In genomic region chr15:43184407-43185160, GRCh38 we compare ENCODE assay signal across 9 cellular contexts. TPM values are rescaled to one million over a fixed set of nuclear protein-coding genes. Genes with fewer than 3 reads are reported as not detected.
DNase-seq lines count a peak whose midpoint lies in the region; ATAC-seq, FAIRE-seq and TF ChIP-seq lines count a peak whose summit lies in the region.
"Had no signal": no experiment of that assay in that cellular context is flagged by ENCODE, and none has a peak within 500 bp of the region (broad histone marks: within the 10 kb centered on the region; RNA-seq: fewer than 3 reads in every experiment).

No MANE protein-coding gene starts in this region.

- DNase-seq in SK-N-SH (no peak), substantia nigra (lab: John Stamatoyannopoulos, UW) (no peak), NCI-H82 (lab: John Stamatoyannopoulos, UW) (no peak), SW480 (ENCODE audit: low spot score) (no peak)
- no peak for DNase-seq in activated naive CD8-positive, alpha-beta T cell treated with anti-CD3 and anti-CD28 coated beads, Interleukin-2, amount 10 ng/mL, durations not matched to agents 7 days and 5 days

- H3K4me1 Mint-ChIP-seq in activated naive CD8-positive, alpha-beta T cell treated with anti-CD3 and anti-CD28 coated beads, Interleukin-2, amount 10 ng/mL, durations not matched to agents 7 days and 5 days: peaks cover 25% of the 10 kb centered on the region

- CTCF ChIA-PET in SK-N-SH (lab: Yijun Ruan, JAX): interaction anchor here (1.2 to 4.1 kb wide), 6 partner anchors 10 to 258 kb away, joined by 3 to 44 read pairs (median 6); no protein-coding TSS in a partner anchor

- H3K36me3 ChIP-seq in SK-N-SH (replicated peaks in 1 of 2; ENCODE audit: control insufficient read depth in 1 of 2, insufficient read depth in 2 of 2, low read length in 1 of 2): peaks cover 10 to 17% of the 10 kb centered on the region in 2 experiments

- peaks cover 20% of the 10 kb centered on the region for H3F3A ChIP-seq in SK-N-SH (replicated peaks; ENCODE audit: insufficient read depth)

- no peak for TF ChIP-seq CTCF in SK-N-SH (IDR thresholded peaks at IDR 0.05)

- no peaks in the 10 kb centered on the region for H3K27me3 ChIP-seq in SK-N-SH (ENCODE audit: insufficient read depth)

- peak overlapping the region; percentile 96 for H3K4me3 Mint-ChIP-seq in activated naive CD8-positive, alpha-beta T cell treated with anti-CD3 and anti-CD28 coated beads, Interleukin-2, amount 10 ng/mL, durations not matched to agents 7 days and 5 days

- no peaks in the 10 kb centered on the region for H3K9me2 ChIP-seq in SK-N-SH

- no peaks in the 10 kb centered on the region for H3K9me3 Mint-ChIP-seq in activated naive CD8-positive, alpha-beta T cell treated with anti-CD3 and anti-CD28 coated beads, Interleukin-2, amount 10 ng/mL, durations not matched to agents 7 days and 5 days

- POLR2A ChIA-PET in SK-N-SH (lab: Yijun Ruan, JAX): no interaction called here
- POLR2A ChIA-PET in activated naive CD8-positive, alpha-beta T cell treated with anti-CD3 and anti-CD28 coated beads, Interleukin-2, amount 10 ng/mL, durations not matched to agents 7 days and 5 days (lab: Charles Lee): interaction anchor here (0.6 kb wide), 2 partner anchors 248 to 617 kb away, joined by 3 read pairs; no protein-coding TSS in a partner anchor

- H3K4me3 ChIP-seq in SK-N-SH (ENCODE audit: low read depth in 2 of 2, low read length in 1 of 2): peak overlapping the region; percentile 75 to 88; a peak in 3 of 4 replicates

- peak; percentile 36 for FAIRE-seq in islet of Langerhans (lab: Jason Lieb, UNC)
- FAIRE-seq: A549 had no signal

- H3K27me3 Mint-ChIP-seq in activated naive CD8-positive, alpha-beta T cell treated with anti-CD3 and anti-CD28 coated beads, Interleukin-2, amount 10 ng/mL, durations not matched to agents 7 days and 5 days: no peaks in the 10 kb centered on the region

- peaks cover 21% of the 10 kb centered on the region; the same call in 1 of the 2 replicates for H3K79me2 ChIP-seq in SK-N-SH (ENCODE audit: insufficient read depth)

- H3K27ac ChIP-seq in SK-N-SH (ENCODE audit: low read depth in 2 of 2, low read length in 1 of 2): peak overlapping the region; percentile 47 to 89; a peak in 3 of 4 replicates
- H3K27ac ChIP-seq in substantia nigra (ENCODE audit: low read depth, low read length, poor library complexity, severe bottlenecking): peak overlapping the region; percentile 86

- peak overlapping the region; percentile 92; the same call in 1 of the 2 replicates for H2AFZ ChIP-seq in SK-N-SH (ENCODE audit: low read depth)

- peak overlapping the region; percentile 81; the same call in 1 of the 2 replicates for H3K4me2 ChIP-seq in SK-N-SH

- no peak for TF ChIP-seq EP300 in SK-N-SH (IDR thresholded peaks at IDR 0.05; ENCODE audit: borderline replicate concordance in 1 of 2, low read depth in 1 of 2, low read length in 1 of 2)

- 77% methylated on average over 8 of the region's 10 CpGs for WGBS in SK-N-SH (ENCODE audit: low lambda C conversion rate)

- no peaks in the 10 kb centered on the region for H4K20me1 ChIP-seq in SK-N-SH (ENCODE audit: insufficient read depth)

- H3K9ac ChIP-seq in SK-N-SH: no peak overlapping the region; the same call in 1 of the 2 replicates

- no peak; the same call in 2 of the 3 replicates for ATAC-seq in SK-N-SH treated with all-trans-retinoic acid at 6 μM for 48 hours
- no peak for ATAC-seq in activated naive CD8-positive, alpha-beta T cell treated with anti-CD3 and anti-CD28 coated beads, Interleukin-2, amount 10 ng/mL, durations not matched to agents 7 days and 5 days (ENCODE audit: low read depth)
- ATAC-seq in GM19397 (IDR thresholded peaks at IDR 0.05; ENCODE audit: unreplicated experiment): no peak

- peak overlapping the region; percentile 93 for H3K27ac Mint-ChIP-seq in activated naive CD8-positive, alpha-beta T cell treated with anti-CD3 and anti-CD28 coated beads, Interleukin-2, amount 10 ng/mL, durations not matched to agents 7 days and 5 days

- no peak for TF ChIP-seq RAD21 in SK-N-SH (IDR thresholded peaks at IDR 0.05; ENCODE audit: low read length)

- peaks cover 10% of the 10 kb centered on the region for H3K36me3 Mint-ChIP-seq in activated naive CD8-positive, alpha-beta T cell treated with anti-CD3 and anti-CD28 coated beads, Interleukin-2, amount 10 ng/mL, durations not matched to agents 7 days and 5 days

- no peaks in the 10 kb centered on the region for H3K9me3 ChIP-seq in SK-N-SH
- H3K9me3 ChIP-seq: A549 had no signal

- peaks cover 0 to 10% of the 10 kb centered on the region in 2 experiments; a peak in 3 of 4 replicates for H3K4me1 ChIP-seq in SK-N-SH (ENCODE audit: control insufficient read depth in 1 of 2, insufficient read depth in 2 of 2, low read depth in 1 of 2, low read length in 1 of 2)

TF ChIP-seq in SK-N-SH, 30 proteins besides CTCF, POLR2A, EP300 and RAD21 (continues in another document):
- no peak for TF ChIP-seq SIN3A (IDR thresholded peaks at IDR 0.05; ENCODE audit: borderline replicate concordance, low read depth, low read length)
- TF ChIP-seq, protein P1, sequence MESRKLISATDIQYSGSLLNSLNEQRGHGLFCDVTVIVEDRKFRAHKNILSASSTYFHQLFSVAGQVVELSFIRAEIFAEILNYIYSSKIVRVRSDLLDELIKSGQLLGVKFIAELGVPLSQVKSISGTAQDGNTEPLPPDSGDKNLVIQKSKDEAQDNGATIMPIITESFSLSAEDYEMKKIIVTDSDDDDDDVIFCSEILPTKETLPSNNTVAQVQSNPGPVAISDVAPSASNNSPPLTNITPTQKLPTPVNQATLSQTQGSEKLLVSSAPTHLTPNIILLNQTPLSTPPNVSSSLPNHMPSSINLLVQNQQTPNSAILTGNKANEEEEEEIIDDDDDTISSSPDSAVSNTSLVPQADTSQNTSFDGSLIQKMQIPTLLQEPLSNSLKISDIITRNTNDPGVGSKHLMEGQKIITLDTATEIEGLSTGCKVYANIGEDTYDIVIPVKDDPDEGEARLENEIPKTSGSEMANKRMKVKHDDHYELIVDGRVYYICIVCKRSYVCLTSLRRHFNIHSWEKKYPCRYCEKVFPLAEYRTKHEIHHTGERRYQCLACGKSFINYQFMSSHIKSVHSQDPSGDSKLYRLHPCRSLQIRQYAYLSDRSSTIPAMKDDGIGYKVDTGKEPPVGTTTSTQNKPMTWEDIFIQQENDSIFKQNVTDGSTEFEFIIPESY (IDR thresholded peaks at IDR 0.05; ENCODE audit: borderline replicate concordance, low read depth): no peak
- no peak for TF ChIP-seq ELF1 (IDR thresholded peaks at IDR 0.05)
- TF ChIP-seq USF2 (IDR thresholded peaks at IDR 0.05; ENCODE audit: borderline replicate concordance, low read depth, low read length): no peak
- no peak for TF ChIP-seq CHD2 (IDR thresholded peaks at IDR 0.05; ENCODE audit: low read length, partially characterized antibody)

TF ChIP-seq in SK-N-SH treated with all-trans-retinoic acid at 6 μM for 48 hours, 23 proteins besides CTCF, POLR2A, EP300 and RAD21 (continues in another document):
- TF ChIP-seq ZC3H10 (CRISPR knock-in tag; IDR thresholded peaks at IDR 0.05) (no peak), ZFP3 (CRISPR knock-in tag; IDR thresholded peaks at IDR 0.05) (no peak), PATZ1 (CRISPR knock-in tag; IDR thresholded peaks at IDR 0.05; ENCODE audit: borderline replicate concordance) (no peak), ESRRG (CRISPR knock-in tag; IDR thresholded peaks at IDR 0.05) (no peak), TOX (CRISPR knock-in tag; IDR thresholded peaks at IDR 0.05; ENCODE audit: borderline replicate concordance) (no peak), TCF4 (CRISPR knock-in tag; IDR thresholded peaks at IDR 0.05; ENCODE audit: borderline replicate concordance) (no peak)
- TF ChIP-seq, protein P2, sequence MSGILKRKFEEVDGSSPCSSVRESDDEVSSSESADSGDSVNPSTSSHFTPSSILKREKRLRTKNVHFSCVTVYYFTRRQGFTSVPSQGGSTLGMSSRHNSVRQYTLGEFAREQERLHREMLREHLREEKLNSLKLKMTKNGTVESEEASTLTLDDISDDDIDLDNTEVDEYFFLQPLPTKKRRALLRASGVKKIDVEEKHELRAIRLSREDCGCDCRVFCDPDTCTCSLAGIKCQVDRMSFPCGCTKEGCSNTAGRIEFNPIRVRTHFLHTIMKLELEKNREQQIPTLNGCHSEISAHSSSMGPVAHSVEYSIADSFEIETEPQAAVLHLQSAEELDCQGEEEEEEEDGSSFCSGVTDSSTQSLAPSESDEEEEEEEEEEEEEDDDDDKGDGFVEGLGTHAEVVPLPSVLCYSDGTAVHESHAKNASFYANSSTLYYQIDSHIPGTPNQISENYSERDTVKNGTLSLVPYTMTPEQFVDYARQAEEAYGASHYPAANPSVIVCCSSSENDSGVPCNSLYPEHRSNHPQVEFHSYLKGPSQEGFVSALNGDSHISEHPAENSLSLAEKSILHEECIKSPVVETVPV (CRISPR knock-in tag; IDR thresholded peaks at IDR 0.05): no peak

RNA-seq across cellular contexts. Expression of gene CCNDBP1, which starts 0.6 kb away (rescaled TPM):
- polyA plus RNA-seq in SK-N-SH (2012; rRNA removed): 63.6 and 81.7 TPM in 2 replicates
- 79.4 and 82.9 TPM in 2 replicates for polyA plus RNA-seq in SK-N-SH (2012; cell fraction: cytosol; rRNA removed)
- polyA plus RNA-seq in SK-N-SH (2012; cell fraction: nucleus; rRNA removed): 56.2 and 70.6 TPM in 2 replicates
- 10 to 100 TPM; 80.4 to 86.5 TPM for total RNA-seq in activated naive CD8-positive, alpha-beta T cell treated with anti-CD3 and anti-CD28 coated beads, Interleukin-2, amount 10 ng/mL, durations not matched to agents 7 days and 5 days

RNA-seq across cellular contexts. Expression of gene EPB42, which starts 36.2 kb away (rescaled TPM):
- polyA plus RNA-seq in SK-N-SH (2012; rRNA removed): not detected in 2 replicates
- not detected in 2 replicates for polyA plus RNA-seq in SK-N-SH (2012; cell fraction: cytosol; rRNA removed)
- polyA plus RNA-seq in SK-N-SH (2012; cell fraction: nucleus; rRNA removed): not detected in 2 replicates
- total RNA-seq in activated naive CD8-positive, alpha-beta T cell treated with anti-CD3 and anti-CD28 coated beads, Interleukin-2, amount 10 ng/mL, durations not matched to agents 7 days and 5 days: not detected
- polyA plus RNA-seq: A549 had no signal

RNA-seq across cellular contexts. Expression of gene TMEM62, which starts 51.2 kb away (rescaled TPM):
- 3.3 and 4.3 TPM in 2 replicates for polyA plus RNA-seq in SK-N-SH (2012; rRNA removed)
- 3.7 and 3.8 TPM in 2 replicates for polyA plus RNA-seq in SK-N-SH (2012; cell fraction: cytosol; rRNA removed)
- 15.0 and 16.8 TPM in 2 replicates for polyA plus RNA-seq in SK-N-SH (2012; cell fraction: nucleus; rRNA removed)
- total RNA-seq in activated naive CD8-positive, alpha-beta T cell treated with anti-CD3 and anti-CD28 coated beads, Interleukin-2, amount 10 ng/mL, durations not matched to agents 7 days and 5 days: 10 to 100 TPM; 23.3 to 28.1 TPM
